ENCODE assay signal across 9 cellular contexts in the genomic region with DNA sequence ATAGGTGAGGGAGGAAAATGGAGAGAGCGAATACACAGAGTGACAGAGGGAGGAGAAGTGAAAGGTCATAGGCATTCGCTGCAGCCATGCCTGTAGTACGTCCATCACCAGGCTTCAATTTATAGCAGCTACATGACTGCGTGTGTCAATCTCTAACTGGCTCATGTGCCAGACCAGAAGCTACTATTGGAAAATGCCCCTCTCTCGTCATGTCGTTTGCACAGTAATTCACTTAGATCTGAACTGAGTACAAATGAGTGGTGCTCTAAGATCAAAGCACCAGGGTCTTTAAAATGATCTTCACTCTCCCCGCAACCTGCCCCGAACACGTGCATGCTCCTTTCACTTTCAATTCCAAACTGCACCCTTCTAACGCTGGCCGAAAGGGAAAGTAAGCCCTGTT. TPM values are rescaled to one million over a fixed set of nuclear protein-coding genes. Genes with fewer than 3 reads are reported as not detected.
DNase-seq lines count a peak whose midpoint lies in the region; ATAC-seq lines count a peak whose summit lies in the region.
"Had no signal": no experiment of that assay in that cellular context is flagged by ENCODE, and none has a peak within 500 bp of the region (broad histone marks: within the 10 kb centered on the region; RNA-seq: fewer than 3 reads in every experiment).

No MANE protein-coding gene starts in this region.

- H2AFZ ChIP-seq in Karpas-422 (ENCODE audit: low read length), result no peak overlapping the region

- peaks cover 0 to 25% (median 0%) of the 10 kb centered on the region in 3 experiments for H3K9me3 ChIP-seq in naive thymus-derived CD4-positive, alpha-beta T cell (ENCODE audit: control insufficient read depth in 2 of 3, low read length in 3 of 3)
- H3K9me3 ChIP-seq in Karpas-422 (ENCODE audit: low read length), result peaks cover 20% of the 10 kb centered on the region
- H3K9me3 ChIP-seq: testis had no signal

- intact Hi-C loops in naive thymus-derived CD4-positive, alpha-beta T cell (cut with micrococcal nuclease), result no loop called here

- H3K27ac ChIP-seq in naive thymus-derived CD4-positive, alpha-beta T cell (ENCODE audit: low read depth, low read length), result peak overlapping the region; percentile 60
- H3K27ac ChIP-seq in Karpas-422 (ENCODE audit: low read length), result no peak overlapping the region
- H3K27ac ChIP-seq: testis had no signal

- H3K4me2 ChIP-seq in Karpas-422 (ENCODE audit: low read depth, low read length, poor library complexity, severe bottlenecking), result no peak overlapping the region

- peaks cover 25% of the 10 kb centered on the region for H3K36me3 Mint-ChIP-seq in activated naive CD4-positive, alpha-beta T cell treated with anti-CD3 and anti-CD28 coated beads, Interleukin-2, amount 50 U/mL, for 24 hours
- H3K36me3 Mint-ChIP-seq in naive thymus-derived CD4-positive, alpha-beta T cell, result peaks cover 0 to 42% (median 22%) of the 10 kb centered on the region in 5 donors

- H3K4me1 Mint-ChIP-seq in activated naive CD4-positive, alpha-beta T cell treated with anti-CD3 and anti-CD28 coated beads, Interleukin-2, amount 50 U/mL, for 24 hours, result peaks cover 20% of the 10 kb centered on the region
- H3K4me1 Mint-ChIP-seq in naive thymus-derived CD4-positive, alpha-beta T cell, result peaks cover under 1 to 22% (median 9%) of the 10 kb centered on the region in 7 donors

- no peaks in the 10 kb centered on the region for H3K9me2 ChIP-seq in Karpas-422 (replicated peaks; ENCODE audit: insufficient read depth, low read length)

- H3K9me3 Mint-ChIP-seq in activated naive CD4-positive, alpha-beta T cell treated with anti-CD3 and anti-CD28 coated beads, Interleukin-2, amount 50 U/mL, for 24 hours, result peaks cover 18% of the 10 kb centered on the region
- H3K9me3 Mint-ChIP-seq in naive thymus-derived CD4-positive, alpha-beta T cell, result peaks cover 0 to 44% (median 28%) of the 10 kb centered on the region in 11 donors

- no peaks in the 10 kb centered on the region for H4K20me1 ChIP-seq in Karpas-422 (ENCODE audit: insufficient read depth, low read depth, low read length)

- H3K27ac Mint-ChIP-seq in activated naive CD4-positive, alpha-beta T cell treated with anti-CD3 and anti-CD28 coated beads, Interleukin-2, amount 50 U/mL, for 24 hours, result peak overlapping the region; percentile 66
- peak overlapping the region; percentile 71 to 95 (median 93) for H3K27ac Mint-ChIP-seq in naive thymus-derived CD4-positive, alpha-beta T cell

- peaks cover 0 to 5% of the 10 kb centered on the region in 2 donors for H3K4me1 ChIP-seq in naive thymus-derived CD4-positive, alpha-beta T cell (ENCODE audit: control insufficient read depth in 2 of 2, insufficient read depth in 2 of 2, low read length in 2 of 2)
- H3K4me1 ChIP-seq in Karpas-422 (ENCODE audit: low read length), result no peaks in the 10 kb centered on the region

- POLR2A ChIA-PET in naive thymus-derived CD4-positive, alpha-beta T cell (lab: Charles Lee), result no interaction called here

- no peaks in the 10 kb centered on the region for H3K27me3 ChIP-seq in naive thymus-derived CD4-positive, alpha-beta T cell (ENCODE audit: control insufficient read depth in 2 of 2, insufficient read depth in 2 of 2, low read length in 2 of 2)
- no peaks in the 10 kb centered on the region for H3K27me3 ChIP-seq in Karpas-422 (ENCODE audit: low read length)
- H3K27me3 ChIP-seq: testis had no signal

- H3K79me2 ChIP-seq in Karpas-422 (ENCODE audit: low read length), result no peaks in the 10 kb centered on the region

- CTCF ChIA-PET in naive thymus-derived CD4-positive, alpha-beta T cell (lab: Charles Lee), result no interaction called here

- DNase-seq in AML-193 (lab: John Stamatoyannopoulos, UW) (peak; percentile 42 to 50), NCI-H2196 treated with DMSO at 0.1 percent for 48 hours (lab: John Stamatoyannopoulos, UW; ENCODE audit: unreplicated experiment) (peak; percentile 57), ureter (ENCODE audit: low spot score) (no peak), NOMO-1 (lab: John Stamatoyannopoulos, UW; ENCODE audit: unreplicated experiment in 2 of 2) (no peak), Karpas-422 (no peak)
- peak in 7 of 9 donors; percentile 26 to 64 (median 48) for DNase-seq in naive thymus-derived CD4-positive, alpha-beta T cell
- DNase-seq: testis had no signal

- H3K9ac ChIP-seq in Karpas-422 (ENCODE audit: low read length), result no peak overlapping the region

- no peaks in the 10 kb centered on the region for H3K27me3 Mint-ChIP-seq in activated naive CD4-positive, alpha-beta T cell treated with anti-CD3 and anti-CD28 coated beads, Interleukin-2, amount 50 U/mL, for 24 hours
- H3K27me3 Mint-ChIP-seq in naive thymus-derived CD4-positive, alpha-beta T cell, result peaks cover 0 to 2% (median 0%) of the 10 kb centered on the region in 5 donors

- H3K36me3 ChIP-seq in naive thymus-derived CD4-positive, alpha-beta T cell (ENCODE audit: control insufficient read depth in 2 of 3, insufficient read depth in 3 of 3, low read length in 3 of 3), result no peaks in the 10 kb centered on the region
- no peaks in the 10 kb centered on the region for H3K36me3 ChIP-seq in Karpas-422 (ENCODE audit: insufficient read depth, low read length)

- ATAC-seq in naive thymus-derived CD4-positive, alpha-beta T cell, result peak; percentile 82
- no peak for ATAC-seq in GM18909 (IDR thresholded peaks at IDR 0.05; ENCODE audit: poor library complexity, unreplicated experiment)

- peak overlapping the region; percentile 79 for H3K4me3 Mint-ChIP-seq in activated naive CD4-positive, alpha-beta T cell treated with anti-CD3 and anti-CD28 coated beads, Interleukin-2, amount 50 U/mL, for 24 hours
- peak overlapping the region; percentile 72 to 91 (median 87) for H3K4me3 Mint-ChIP-seq in naive thymus-derived CD4-positive, alpha-beta T cell

- peak overlapping the region; percentile 56 for H3K4me3 ChIP-seq in naive thymus-derived CD4-positive, alpha-beta T cell (ENCODE audit: low read length)
- H3K4me3 ChIP-seq in Karpas-422 (ENCODE audit: low read length), result no peak overlapping the region
- H3K4me3 ChIP-seq: testis had no signal

RNA-seq across cellular contexts. Expression of a gene that starts 51.3 kb away (rescaled TPM):
- total RNA-seq in naive thymus-derived CD4-positive, alpha-beta T cell, result 10 to 100 TPM in 2 of 5 experiments, 1 to 10 TPM in 3; 3.9 to 14.3 (median 5.6) TPM
- under 1 TPM; 0.46 to 0.47 TPM for polyA plus RNA-seq in naive thymus-derived CD4-positive, alpha-beta T cell
- total RNA-seq in ureter, result 23.3 TPM
- total RNA-seq in Karpas-422 (2014; rRNA removed; shearing (Covaris generic); ENCODE audit: low replicate concordance), result 0.11 and 0.14 TPM in 2 replicates

Comparison
In these comparisons a context has a peak if more than half of its experiments do, and no peak if none do; other contexts are left out.
1. DNase-seq: peak in AML-193 (2 of 2), NCI-H2196 treated with DMSO at 0.1 percent for 48 hours (single experiment) and naive thymus-derived CD4-positive, alpha-beta T cell (7 of 9); none in ureter (single experiment), NOMO-1 (0 of 2) and Karpas-422 (single experiment).